ENCODE assay signal across 8 cellular contexts in the genomic region with DNA sequence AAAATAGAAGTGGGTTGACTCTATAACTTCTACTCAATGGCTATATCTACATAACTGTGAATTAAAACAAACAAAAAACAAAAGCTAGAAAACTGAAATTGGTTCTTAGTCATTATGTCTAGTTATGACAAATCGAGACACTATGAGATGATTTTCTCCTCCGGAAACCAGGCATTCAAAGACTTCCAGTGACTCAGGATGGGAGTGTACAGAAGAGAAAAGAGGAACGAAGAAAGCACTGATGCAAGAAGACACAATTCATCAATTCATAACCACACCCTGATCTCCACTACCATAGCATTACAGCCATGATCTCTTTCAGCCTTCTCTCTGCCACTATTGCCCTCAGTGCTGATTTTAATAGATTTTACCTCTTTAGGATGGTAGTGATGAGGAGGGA.
DNase-seq lines count a peak whose midpoint lies in the region; ATAC-seq and TF ChIP-seq lines count a peak whose summit lies in the region.

No MANE protein-coding gene starts in this region.

- H3K4me3 ChIP-seq in Panc1 (ENCODE audit: low read depth in 2 of 2, low read length in 2 of 2) (no peak overlapping the region), aorta (ENCODE audit: low read length in 2 of 2) (no peak overlapping the region), right cardiac atrium (ENCODE audit: low read length) (no peak overlapping the region)

- H3K4me1 ChIP-seq in Panc1 (ENCODE audit: control insufficient read depth, insufficient read depth, low read length) (no peaks in the 10 kb centered on the region), aorta (ENCODE audit: control insufficient read depth in 1 of 2, insufficient read depth in 2 of 2, low read length in 2 of 2) (no peaks in the 10 kb centered on the region), right cardiac atrium (ENCODE audit: control insufficient read depth, insufficient read depth, low read length) (no peaks in the 10 kb centered on the region)

- H3K27me3 ChIP-seq in Panc1 (ENCODE audit: control insufficient read depth, insufficient read depth, low read length) (no peaks in the 10 kb centered on the region), aorta (ENCODE audit: control insufficient read depth in 1 of 2, insufficient read depth in 2 of 2, low read length in 1 of 2) (no peaks in the 10 kb centered on the region), right cardiac atrium (ENCODE audit: control insufficient read depth, insufficient read depth) (no peaks in the 10 kb centered on the region)

- H3K27ac ChIP-seq in Panc1 (ENCODE audit: low read length) (no peak overlapping the region), aorta (ENCODE audit: low read depth in 1 of 2, low read length in 2 of 2) (no peak overlapping the region), right cardiac atrium (ENCODE audit: low read length) (no peak overlapping the region)

- peak; percentile 8 for DNase-seq in Panc1 (ENCODE audit: low read depth, low spot score)
- DNase-seq in renal cortical epithelial cell (ENCODE audit: low read depth), result peak; percentile 59
- no peak for DNase-seq in SIG-M5 treated with dmso at 0.1 percent for 504 hours (lab: John Stamatoyannopoulos, UW; ENCODE audit: unreplicated experiment)
- DNase-seq in left colon, result no peak
- DNase-seq in aorta, result no peak
- DNase-seq in right cardiac atrium, result no peak

- H3K9me3 ChIP-seq in Panc1 (ENCODE audit: control insufficient read depth, insufficient read depth, low read depth, low read length), result no peaks in the 10 kb centered on the region
- peaks cover 2% of the 10 kb centered on the region for H3K9me3 ChIP-seq in aorta (ENCODE audit: control insufficient read depth, low read length)
- no peaks in the 10 kb centered on the region for H3K9me3 ChIP-seq in right cardiac atrium (ENCODE audit: control insufficient read depth, low read length)

- intact Hi-C loops in Panc1 (cut with micrococcal nuclease; ENCODE audit: unreplicated experiment), result no loop called here
- intact Hi-C loops in left colon (cut with DNase I, micrococcal nuclease), result no loop called here
- intact Hi-C loops in aorta (cut with DNase I), result no loop called here
- intact Hi-C loops in right cardiac atrium (cut with DNase I), result no loop called here

- WGBS in aorta, 2 donors, result 83 to 86% methylated on average over 3 of the region's 3 CpGs
- 82% methylated on average over 3 of the region's 3 CpGs for WGBS in right cardiac atrium

- H3K36me3 ChIP-seq in Panc1 (ENCODE audit: control insufficient read depth, insufficient read depth, low read length) (no peaks in the 10 kb centered on the region), aorta (ENCODE audit: control insufficient read depth in 1 of 2, insufficient read depth in 2 of 2, low read length in 1 of 2) (no peaks in the 10 kb centered on the region)

- POLR2A ChIA-PET in Panc1 (lab: Charles Lee), result no interaction called here

- ATAC-seq in GM19025 (IDR thresholded peaks at IDR 0.05; ENCODE audit: low read depth, unreplicated experiment) (peak; percentile 95), HG02981 (IDR thresholded peaks at IDR 0.05; ENCODE audit: unreplicated experiment) (peak; percentile 99), Panc1 (no peak), left colon (no peak), aorta (ENCODE audit: low FRiP score) (no peak), right cardiac atrium (no peak)

- in situ Hi-C loops in Panc1 (cut with HindIII; ENCODE audit: low pct_unique_long_range_greater_than_20kb, low sequenced_read_pairs), result no loop called here

- no peak for TF ChIP-seq CTCF in Panc1 (IDR thresholded peaks at IDR 0.05)

- CTCF ChIA-PET in Panc1 (lab: Charles Lee), result no interaction called here

- BruUV-seq in Panc1 (replicated peaks; lab: Mats Ljungman, UMichigan), result no TSS peak

Comparison
In these comparisons a context has a peak if more than half of its experiments do, and no peak if none do; other contexts are left out.
1. ATAC-seq: peak in GM19025 (single experiment) and HG02981 (single experiment); none in Panc1 (single experiment), left colon (single experiment), aorta (single experiment) and right cardiac atrium (0 of 2).
2. DNase-seq: peak in Panc1 (single experiment) and renal cortical epithelial cell (single experiment); none in SIG-M5 treated with dmso at 0.1 percent for 504 hours (single experiment), left colon (0 of 2), aorta (0 of 2) and right cardiac atrium (0 of 3).